ENCODE assay signal across 12 cellular contexts in genomic region chr9:109036744-109037680, GRCh38. TPM values are rescaled to one million over a fixed set of nuclear protein-coding genes. Genes with fewer than 3 reads are reported as not detected.
DNase-seq lines count a peak whose midpoint lies in the region; ATAC-seq, FAIRE-seq and TF ChIP-seq lines count a peak whose summit lies in the region.
"Had no signal": no experiment of that assay in that cellular context is flagged by ENCODE, and none has a peak within 500 bp of the region (broad histone marks: within the 10 kb centered on the region; RNA-seq: fewer than 3 reads in every experiment).

No MANE protein-coding gene starts in this region.

- FAIRE-seq in endothelial cell of umbilical vein (lab: Jason Lieb, UNC): no peak

- H3K79me2 ChIP-seq in PC-3 (ENCODE audit: low read length): peaks cover 8% of the 10 kb centered on the region; the same call in 1 of the 2 replicates
- peaks cover 4% of the 10 kb centered on the region for H3K79me2 ChIP-seq in endothelial cell of umbilical vein (ENCODE audit: control insufficient read depth, insufficient read depth, low read length)

- H3K9ac ChIP-seq in PC-3 (ENCODE audit: low read length) (no peak overlapping the region), endothelial cell of umbilical vein (replicated peaks; ENCODE audit: extremely low read depth, insufficient read depth, low read length) (no peak overlapping the region)

- no peaks in the 10 kb centered on the region for H3K9me2 ChIP-seq in PC-3 (replicated peaks; ENCODE audit: low read length)

- no peak for TF ChIP-seq POLR2A in endothelial cell of umbilical vein (IDR thresholded peaks at IDR 0.05; ENCODE audit: low read depth, low read length)

- H3K9me1 ChIP-seq in endothelial cell of umbilical vein (replicated peaks; ENCODE audit: control insufficient read depth, extremely low read depth, insufficient read depth, low read length): no peaks in the 10 kb centered on the region

- H3K9me3 ChIP-seq in AG04450 (ENCODE audit: control insufficient read depth, insufficient read depth, low read length) (no peaks in the 10 kb centered on the region), PC-3 (ENCODE audit: low read length) (no peaks in the 10 kb centered on the region), endothelial cell of umbilical vein (replicated peaks; ENCODE audit: control insufficient read depth, insufficient read depth, low read length) (no peaks in the 10 kb centered on the region), muscle layer of duodenum (ENCODE audit: control insufficient read depth in 1 of 2, low read length in 2 of 2) (no peaks in the 10 kb centered on the region)

- DNase-seq in AG04450 (ENCODE audit: low read depth, low spot score): no peak
- DNase-seq in PC-3: no peak
- peak; percentile 58 for DNase-seq in endothelial cell of umbilical vein (ENCODE audit: low read depth, low spot score)
- no peak for DNase-seq in anterior cingulate cortex (lab: John Stamatoyannopoulos, UW)
- no peak for DNase-seq in GM19240 (ENCODE audit: insufficient read length, low spot score)
- no peak for DNase-seq in posterior vena cava (ENCODE audit: low spot score)
- no peak for DNase-seq in AG20443 (ENCODE audit: low spot score)
- DNase-seq: activated CD8-positive, alpha-beta memory T cell treated with anti-CD3 and anti-CD28 coated beads, Interleukin-2, amount 50 U/mL, for 4 hours; H7; NCI-H1930; T-helper 9 cell had no signal

- H3K4me3 ChIP-seq in AG04450 (ENCODE audit: low read depth, low read length) (no peak overlapping the region), PC-3 (ENCODE audit: low read length) (no peak overlapping the region), endothelial cell of umbilical vein (replicated peaks in 1 of 3; ENCODE audit: insufficient read depth in 1 of 3, low read depth in 1 of 3, low read length in 3 of 3) (no peak overlapping the region), muscle layer of duodenum (ENCODE audit: low read depth in 1 of 2, low read length in 2 of 2) (no peak overlapping the region)

- H3K4me1 ChIP-seq in PC-3 (ENCODE audit: insufficient read depth, low read length) (peaks cover 67% of the 10 kb centered on the region), endothelial cell of umbilical vein (ENCODE audit: control insufficient read depth, extremely low read depth, insufficient read depth, low read length) (peaks cover 42% of the 10 kb centered on the region), muscle layer of duodenum (ENCODE audit: control insufficient read depth in 1 of 2, insufficient read depth in 2 of 2, low read length in 2 of 2) (peaks cover 0 to 12% of the 10 kb centered on the region in 2 donors)

- CTCF ChIA-PET in AG04450 (lab: Charles Lee): interaction anchor here (0.9 kb wide), 1 partner anchor 83 kb away, joined by 4 read pairs; no protein-coding TSS in a partner anchor
- CTCF ChIA-PET in PC-3 (lab: Charles Lee): interaction anchor here (0.5 kb wide), 1 partner anchor 206 kb away, joined by 3 read pairs; no protein-coding TSS in a partner anchor
- CTCF ChIA-PET in endothelial cell of umbilical vein (lab: Charles Lee): interaction anchor here (2.1 kb wide), 1 partner anchor 24 kb away, joined by 6 read pairs; the partner anchor contains the start of gene CTNNAL1

- peaks cover 7% of the 10 kb centered on the region; the same call in 1 of the 2 replicates for H3K36me3 ChIP-seq in PC-3 (ENCODE audit: low read depth, low read length)
- H3K36me3 ChIP-seq in endothelial cell of umbilical vein (ENCODE audit: control insufficient read depth in 2 of 2, extremely low read depth in 1 of 2, insufficient read depth in 2 of 2, low read length in 2 of 2): peaks cover 0 to 7% of the 10 kb centered on the region in 2 experiments
- peaks cover 10 to 29% of the 10 kb centered on the region in 2 donors for H3K36me3 ChIP-seq in muscle layer of duodenum (ENCODE audit: control insufficient read depth in 1 of 2, insufficient read depth in 2 of 2, low read length in 2 of 2)

- H3K27me3 ChIP-seq in AG04450 (ENCODE audit: control insufficient read depth, insufficient read depth, low read length) (no peaks in the 10 kb centered on the region), PC-3 (ENCODE audit: low read length) (no peaks in the 10 kb centered on the region), endothelial cell of umbilical vein (ENCODE audit: control insufficient read depth in 2 of 2, insufficient read depth in 2 of 2, low read length in 2 of 2) (no peaks in the 10 kb centered on the region), muscle layer of duodenum (ENCODE audit: low read depth, low read length) (no peaks in the 10 kb centered on the region)

- H3K27ac ChIP-seq in AG04450 (ENCODE audit: low read depth, low read length) (peak overlapping the region; percentile 68), PC-3 (ENCODE audit: low read length) (peak overlapping the region; percentile 78), endothelial cell of umbilical vein (ENCODE audit: insufficient read depth, low read depth, low read length) (peak overlapping the region; percentile 77), muscle layer of duodenum (ENCODE audit: low read length) (peak overlapping the region; percentile 48)

- BruUV-seq in PC-3 (replicated peaks; lab: Mats Ljungman, UMichigan) (no TSS peak), endothelial cell of umbilical vein (replicated peaks; lab: Mats Ljungman, UMichigan) (no TSS peak)

- no peak for ATAC-seq in PC-3

- intact Hi-C loops in PC-3 (cut with micrococcal nuclease) (loop anchor here (10.0 kb wide), 1 partner anchor 82 kb away; no protein-coding TSS in a partner anchor), endothelial cell of umbilical vein (cut with micrococcal nuclease) (loop anchor here (1.0 kb wide), 3 partner anchors 24 to 83 kb away; partner anchors contain the start of gene CTNNAL1), posterior vena cava (cut with DNase I) (no loop called here)

- dilution Hi-C loops in endothelial cell of umbilical vein (cut with MboI; ENCODE audit: extremely low pct_ligation_motif_present, low sequenced_read_pairs): no loop called here

- POLR2A ChIA-PET in AG04450 (lab: Yijun Ruan, JAX) (no interaction called here), PC-3 (lab: Charles Lee; ENCODE audit: unreplicated experiment) (no interaction called here), endothelial cell of umbilical vein (lab: Charles Lee) (no interaction called here)

- H4K20me1 ChIP-seq in PC-3 (ENCODE audit: low read length) (0 out of 2 replicates have a peak, but pooled peaks cover 3% of the 10 kb centered on the region), endothelial cell of umbilical vein (replicated peaks; ENCODE audit: control insufficient read depth, extremely low read depth, insufficient read depth, low read length) (no peaks in the 10 kb centered on the region)

- peaks cover 11% of the 10 kb centered on the region for H3F3A ChIP-seq in PC-3 (ENCODE audit: low read length, unreplicated experiment)

- TF ChIP-seq CTCF in AG04450 (IDR thresholded peaks at IDR 0.05; ENCODE audit: low read depth, low read length): no peak
- TF ChIP-seq CTCF in PC-3 (conservative IDR thresholded peaks at IDR 0.05; ENCODE audit: low read depth, low read length): no peak
- TF ChIP-seq CTCF in endothelial cell of umbilical vein (IDR thresholded peaks at IDR 0.05; ENCODE audit: extremely low read depth in 1 of 2, insufficient read depth in 1 of 2, low read depth in 1 of 2, low read length in 2 of 2): no peak

- H2AFZ ChIP-seq in PC-3 (ENCODE audit: low read length): no peak overlapping the region
- no peak overlapping the region for H2AFZ ChIP-seq in endothelial cell of umbilical vein (ENCODE audit: low read depth, low read length)

- H3K4me2 ChIP-seq in PC-3 (ENCODE audit: low read length) (peak overlapping the region; percentile 69), endothelial cell of umbilical vein (ENCODE audit: insufficient read depth, low read length) (peak overlapping the region; percentile 47)

TF ChIP-seq in endothelial cell of umbilical vein, 7 proteins besides CTCF, POLR2A, EP300 and RAD21:
- no peak for TF ChIP-seq JUN (IDR thresholded peaks at IDR 0.05; ENCODE audit: borderline replicate concordance, insufficient read depth, insufficient read length, low read depth)

RNA-seq across cellular contexts. Expression of gene CTNNAL1, which starts 23.7 kb away (rescaled TPM):
- polyA plus RNA-seq in AG04450 (2011; rRNA removed): 60.6 and 82.7 TPM in 2 replicates
- 14.5 and 29.0 TPM in 2 replicates for polyA minus RNA-seq in AG04450 (2011; rRNA and poly(A)+ RNA removed)
- 80.5 and 97.7 TPM in 2 replicates for total RNA-seq in PC-3 (2014; rRNA removed)
- total RNA-seq in endothelial cell of umbilical vein: 72.0 and 76.2 TPM in 2 replicates
- 20.1 and 29.5 TPM in 2 replicates for polyA plus RNA-seq in endothelial cell of umbilical vein
- polyA plus RNA-seq in endothelial cell of umbilical vein (2011; cell fraction: cytosol; rRNA removed): 67.0 and 69.8 TPM in 2 replicates
- polyA plus RNA-seq in endothelial cell of umbilical vein (2011; cell fraction: nucleus; rRNA removed): 42.7 and 48.3 TPM in 2 replicates
- 86.2 and 115 TPM in 2 replicates for polyA plus RNA-seq in endothelial cell of umbilical vein (2012)
- polyA minus RNA-seq in endothelial cell of umbilical vein: 12.9 and 13.4 TPM in 2 replicates
- polyA minus RNA-seq in endothelial cell of umbilical vein (2011; cell fraction: cytosol; rRNA and poly(A)+ RNA removed): 24.4 TPM
- 24.6 and 29.6 TPM in 2 replicates for polyA minus RNA-seq in endothelial cell of umbilical vein (2011; cell fraction: nucleus; rRNA and poly(A)+ RNA removed)
- total RNA-seq in posterior vena cava: 10 to 100 TPM; 36.6 to 67.8 TPM

Comparison
In these comparisons a context has a peak if more than half of its experiments do, and no peak if none do; other contexts are left out.
1. intact Hi-C loops: an anchor here in PC-3 (10.0 kb wide) and endothelial cell of umbilical vein (1.0 kb wide); none called in posterior vena cava.